Comparison of ENCODE assay signal across 15 cellular contexts in the genomic region with DNA sequence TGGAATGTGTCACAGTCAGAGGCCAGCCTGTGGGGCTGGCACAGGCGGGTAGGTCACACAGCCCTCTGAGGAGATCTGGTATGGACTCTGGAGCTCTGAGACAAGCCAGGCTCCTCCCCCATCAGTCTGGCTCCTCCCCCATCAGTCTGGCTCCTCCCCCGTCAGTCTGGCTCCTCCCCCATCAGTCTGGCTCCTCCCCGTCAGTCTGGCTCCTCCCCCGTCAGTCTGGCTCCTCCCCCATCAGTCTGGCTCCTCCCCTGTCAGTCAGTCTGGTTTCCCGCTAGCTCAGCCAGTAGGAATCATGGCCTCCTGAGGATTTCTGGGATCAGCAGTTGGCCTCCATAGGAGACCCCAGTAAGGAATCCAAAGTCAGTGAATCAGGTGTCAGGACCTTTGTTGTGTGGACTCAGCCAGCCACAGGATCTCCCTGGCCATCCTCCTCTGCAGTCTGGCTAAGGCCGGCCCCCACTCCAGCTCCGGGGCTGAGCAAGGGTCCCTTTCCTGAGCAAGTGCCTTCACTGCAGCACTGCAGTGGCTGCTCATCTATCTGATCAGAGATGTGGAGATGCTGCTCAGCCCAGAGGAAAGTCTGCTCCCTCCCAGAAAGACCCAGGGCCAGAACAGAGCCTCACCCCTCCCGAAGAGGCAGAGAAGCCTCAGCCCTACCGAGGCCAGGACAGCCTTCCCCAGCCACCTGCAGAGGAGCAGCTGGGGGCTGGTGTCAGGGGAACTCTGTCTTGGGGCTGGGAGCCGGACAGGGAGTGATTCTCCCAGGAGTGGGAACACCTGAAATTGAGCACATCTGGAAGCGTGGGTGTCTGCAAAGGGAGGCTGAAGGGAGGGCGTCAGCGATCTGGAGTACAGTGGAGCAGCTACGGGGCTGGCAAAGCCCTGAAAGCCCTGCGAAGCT. TPM values are rescaled to one million over a fixed set of nuclear protein-coding genes. Genes with fewer than 3 reads are reported as not detected.
DNase-seq lines count a peak whose midpoint lies in the region; ATAC-seq and TF ChIP-seq lines count a peak whose summit lies in the region.
"Had no signal": no experiment of that assay in that cellular context is flagged by ENCODE, and none has a peak within 500 bp of the region (broad histone marks: within the 10 kb centered on the region; RNA-seq: fewer than 3 reads in every experiment).

No MANE protein-coding gene starts in this region.

- H3K27ac Mint-ChIP-seq in glutamatergic neuron (ENCODE audit: unreplicated experiment) = peak overlapping the region; percentile 64
- H3K27ac Mint-ChIP-seq: stimulated activated naive CD8-positive, alpha-beta T cell treated with anti-CD3 and anti-CD28 coated beads, Interleukin-15, Interleukin-2, amounts not matched to agents 100 ng/mL and 50 ng/mL, for 24 hours had no signal

- peaks cover 8% of the 10 kb centered on the region for H3K36me3 Mint-ChIP-seq in glutamatergic neuron (ENCODE audit: unreplicated experiment)

- no peak for ATAC-seq in HG02852 (IDR thresholded peaks at IDR 0.05; ENCODE audit: unreplicated experiment)
- ATAC-seq: esophagus mucosa, left ventricle myocardium superior had no signal

- peak; percentile 21 for DNase-seq in stimulated activated CD4-positive, alpha-beta T cell treated with anti-CD3 and anti-CD28 coated beads, Interleukin-1b, Interleukin-23, amount 100 ng/mL, for 48 hours
- DNase-seq in stimulated activated CD4-positive, alpha-beta T cell treated with anti-CD3 and anti-CD28 coated beads, Interleukin-4, amount 100 ng/mL, for 1 hour = no peak
- DNase-seq in NCI-H1092 treated with DMSO at 0.1 percent for 48 hours (lab: John Stamatoyannopoulos, UW) (peak; percentile 53), glutamatergic neuron (no peak), GM10266 (ENCODE audit: extremely low spot score) (no peak), MV-4-11 (lab: John Stamatoyannopoulos, UW) (no peak), NCI-H128 (lab: John Stamatoyannopoulos, UW; ENCODE audit: unreplicated experiment) (no peak)
- DNase-seq: anterior cingulate cortex, KG1, left ventricle myocardium superior, SJCRH30 had no signal

- peaks cover 9% of the 10 kb centered on the region for H3K27me3 Mint-ChIP-seq in glutamatergic neuron (ENCODE audit: unreplicated experiment)

- H3K9me3 Mint-ChIP-seq in glutamatergic neuron (ENCODE audit: unreplicated experiment) = peaks cover 18% of the 10 kb centered on the region
- H3K9me3 Mint-ChIP-seq: neural crest cell had no signal

- no peak overlapping the region for H3K4me3 Mint-ChIP-seq in glutamatergic neuron (ENCODE audit: unreplicated experiment)
- H3K4me3 Mint-ChIP-seq: neural crest cell; stimulated activated naive CD8-positive, alpha-beta T cell treated with anti-CD3 and anti-CD28 coated beads, Interleukin-15, Interleukin-2, amounts not matched to agents 100 ng/mL and 50 ng/mL, for 24 hours had no signal

- TF ChIP-seq CTCF in glutamatergic neuron (IDR thresholded peaks at IDR 0.05; ENCODE audit: partially characterized antibody, unreplicated experiment) = no peak
- no peak for TF ChIP-seq CTCF in GM10266 (IDR thresholded peaks at IDR 0.05; ENCODE audit: control insufficient read depth, insufficient read depth, low read depth, missing control alignments)

- H3K4me1 Mint-ChIP-seq in glutamatergic neuron (ENCODE audit: low read depth, unreplicated experiment) = peaks cover 52% of the 10 kb centered on the region

RNA-seq across cellular contexts. Expression of gene IQSEC3, which starts 35.7 kb away (rescaled TPM):
- total RNA-seq in glutamatergic neuron (ENCODE audit: unreplicated experiment) = 41.4 TPM
- total RNA-seq: SJCRH30 had no signal

Comparison
In these comparisons a context has a peak if more than half of its experiments do, and no peak if none do; other contexts are left out.
1. DNase-seq: peak in stimulated activated CD4-positive, alpha-beta T cell treated with anti-CD3 and anti-CD28 coated beads, Interleukin-1b, Interleukin-23, amount 100 ng/mL, for 48 hours (single experiment) and NCI-H1092 treated with DMSO at 0.1 percent for 48 hours (single experiment); none in stimulated activated CD4-positive, alpha-beta T cell treated with anti-CD3 and anti-CD28 coated beads, Interleukin-4, amount 100 ng/mL, for 1 hour (single experiment), glutamatergic neuron (single experiment), GM10266 (single experiment), MV-4-11 (single experiment) and NCI-H128 (single experiment).